10 cellular contexts compared by ENCODE assay signal in the genomic region with DNA sequence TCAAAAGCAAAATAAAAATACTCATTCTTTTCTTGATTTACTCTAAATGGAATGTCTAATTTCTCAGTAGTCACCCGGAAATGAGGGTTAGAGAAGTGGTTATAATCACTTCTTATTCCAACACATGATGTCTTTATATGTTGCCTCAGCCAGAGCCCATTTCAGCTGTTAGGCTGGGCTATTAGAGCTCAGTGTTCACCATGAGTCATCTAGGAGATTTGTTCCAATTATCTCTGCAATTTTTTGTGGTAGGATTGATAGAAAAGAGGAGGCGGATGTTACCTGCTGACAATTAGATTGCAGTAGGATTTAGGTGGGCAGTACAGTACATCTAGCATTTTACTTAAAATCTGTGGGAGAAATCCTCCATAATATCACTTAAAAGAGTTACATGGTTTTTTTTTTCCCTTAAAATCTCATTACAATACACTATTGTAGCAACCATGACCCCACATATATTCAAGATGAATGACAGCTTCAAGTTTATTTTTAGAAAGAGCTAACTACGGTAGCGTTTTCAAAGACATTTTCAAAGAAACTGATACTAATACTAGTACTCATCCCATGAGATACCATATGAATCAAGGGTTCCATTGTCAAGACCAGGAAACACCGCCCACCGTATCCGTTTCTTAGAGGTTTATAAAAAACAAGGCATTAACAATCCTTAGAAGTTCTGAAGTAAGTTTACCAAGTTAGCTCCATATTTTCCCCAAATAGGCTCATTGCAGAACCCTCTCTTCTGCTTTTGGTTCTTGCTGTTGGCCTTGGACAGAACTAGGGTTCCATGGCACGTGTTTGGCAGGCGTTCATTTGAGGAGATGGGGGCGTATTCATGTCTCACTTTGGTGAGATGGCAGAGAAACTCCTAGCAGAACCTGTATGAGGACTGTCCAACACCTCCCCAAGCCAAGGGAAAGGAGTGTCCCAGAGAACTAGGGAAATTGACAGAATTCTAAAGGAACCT. TPM values are rescaled to one million over a fixed set of nuclear protein-coding genes. Genes with fewer than 3 reads are reported as not detected.
DNase-seq lines count a peak whose midpoint lies in the region; ATAC-seq and TF ChIP-seq lines count a peak whose summit lies in the region.
"Had no signal": no experiment of that assay in that cellular context is flagged by ENCODE, and none has a peak within 500 bp of the region (broad histone marks: within the 10 kb centered on the region; RNA-seq: fewer than 3 reads in every experiment).

No MANE protein-coding gene starts in this region.

- TF ChIP-seq CTCF in brain (conservative IDR thresholded peaks at IDR 0.05), result no peak
- no peak for TF ChIP-seq CTCF in dorsolateral prefrontal cortex (IDR thresholded peaks at IDR 0.05 in 54 of 56, conservative IDR thresholded peaks at IDR 0.05 in 2 of 56; ENCODE audit: low read depth in 1 of 56, partially characterized antibody in 56 of 56)

- no peaks in the 10 kb centered on the region for H3K27me3 Mint-ChIP-seq in brain

- ATAC-seq in HG03039 (IDR thresholded peaks at IDR 0.05; ENCODE audit: unreplicated experiment) (no peak), HG02852 (IDR thresholded peaks at IDR 0.05; ENCODE audit: unreplicated experiment) (no peak)

- H3K27me3 ChIP-seq in dorsolateral prefrontal cortex, result peaks cover 0 to 2% (median 0%) of the 10 kb centered on the region in 45 donors

- no peak overlapping the region for H3K4me3 ChIP-seq in dorsolateral prefrontal cortex

- intact Hi-C loops in dorsolateral prefrontal cortex (cut with DNase I), result loop anchor here (5.0 to 10.0 kb wide), 2 partner anchors 208 to 210 kb away; no protein-coding TSS in a partner anchor

- DNase-seq in EH (ENCODE audit: low read depth), result peak; percentile 66
- DNase-seq in NCI-H2227 (lab: John Stamatoyannopoulos, UW; ENCODE audit: unreplicated experiment), result peak; percentile 86
- peak; percentile 68 for DNase-seq in putamen (ENCODE audit: low spot score)
- no peak for DNase-seq in dorsolateral prefrontal cortex
- no peak for DNase-seq in NCI-H2107 treated with DMSO at 0.1 percent for 48 hours (lab: John Stamatoyannopoulos, UW; ENCODE audit: unreplicated experiment)
- DNase-seq: central memory CD4-positive, alpha-beta T cell had no signal

- H3K4me1 Mint-ChIP-seq in brain, result peaks cover 89% of the 10 kb centered on the region

- H3K9me3 Mint-ChIP-seq in brain, result peaks cover 0 to 5% (median 0%) of the 10 kb centered on the region in 5 experiments

- H3K4me3 Mint-ChIP-seq in brain, result peak overlapping the region in 2 of 5 experiments; percentile 0 to 16

- H3K36me3 Mint-ChIP-seq in brain, result no peaks in the 10 kb centered on the region

- peak overlapping the region; percentile 48 to 100 (median 89) for H3K27ac Mint-ChIP-seq in brain

- peak overlapping the region in 20 of 59 donors; percentile 7 to 83 (median 65) for H3K27ac ChIP-seq in dorsolateral prefrontal cortex

RNA-seq across cellular contexts. Expression of gene CPA2, which starts 10.4 kb away (rescaled TPM):
- 0.97 TPM for polyA plus RNA-seq in brain (ENCODE audit: insufficient read depth, low read depth, low replicate concordance)
- total RNA-seq in dorsolateral prefrontal cortex, result 1 to 10 TPM in 21 of 120 experiments, under 1 TPM in 40, not detected in 59; 0.29 to 4.3 (median 0.88) TPM
- total RNA-seq: ureter had no signal

RNA-seq across cellular contexts. Expression of gene CPA4, which starts 15.9 kb away (rescaled TPM):
- 0.34 TPM for polyA plus RNA-seq in brain (ENCODE audit: insufficient read depth, low read depth, low replicate concordance)
- 1 to 10 TPM in 57 of 120 experiments, under 1 TPM in 59, not detected in 4; 0.26 to 3.2 (median 0.99) TPM for total RNA-seq in dorsolateral prefrontal cortex
- total RNA-seq: ureter had no signal

Comparison
In these comparisons a context has a peak if more than half of its experiments do, and no peak if none do; other contexts are left out.
1. DNase-seq: peak in EH (single experiment), NCI-H2227 (single experiment) and putamen (single experiment); none in dorsolateral prefrontal cortex (0 of 10) and NCI-H2107 treated with DMSO at 0.1 percent for 48 hours (single experiment).